ENCODE assay signal across 23 cellular contexts in the genomic region with DNA sequence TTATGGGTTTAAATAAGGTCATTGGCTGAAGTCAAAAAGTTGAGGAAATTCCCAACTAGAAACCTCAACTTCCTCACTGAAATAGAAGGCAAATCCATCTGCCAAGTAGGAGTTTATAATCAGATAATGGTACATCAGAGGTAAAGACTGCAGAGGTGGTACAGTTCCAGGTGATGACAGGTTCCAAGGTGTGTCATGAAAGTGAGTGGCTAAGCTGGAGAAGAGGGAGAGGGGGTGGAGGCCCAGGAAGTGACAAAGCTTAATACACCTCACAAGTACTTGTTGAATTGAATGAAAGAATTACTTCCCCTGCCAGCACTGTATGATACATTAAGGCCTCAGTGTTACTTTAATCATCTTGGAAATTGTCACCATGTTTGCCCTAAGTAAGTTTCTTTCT.
DNase-seq lines count a peak whose midpoint lies in the region; ATAC-seq, FAIRE-seq and TF ChIP-seq lines count a peak whose summit lies in the region.
"Had no signal": no experiment of that assay in that cellular context is flagged by ENCODE, and none has a peak within 500 bp of the region (broad histone marks: within the 10 kb centered on the region; RNA-seq: fewer than 3 reads in every experiment).

No MANE protein-coding gene starts in this region.

- H2BK5ac ChIP-seq in mesenchymal stem cell (ENCODE audit: low read depth, low read length, poor library complexity, severe bottlenecking), result no peak overlapping the region

- H4K8ac ChIP-seq in mesenchymal stem cell (ENCODE audit: low read length), result no peak overlapping the region

- peaks cover 6% of the 10 kb centered on the region for H3K9me3 ChIP-seq in mesenchymal stem cell (ENCODE audit: control insufficient read depth, low read length)
- H3K9me3 ChIP-seq: BE2C, gastroesophageal sphincter, upper lobe of right lung had no signal

- no peak overlapping the region for H2AFZ ChIP-seq in mesenchymal stem cell (ENCODE audit: low read depth, low read length)

- DNase-seq in stimulated activated CD4-positive, alpha-beta T cell treated with anti-CD3 and anti-CD28 coated beads, Interleukin-1b, Interleukin-23, amount 100 ng/mL, for 48 hours, result peak; percentile 40
- no peak for DNase-seq in stimulated activated CD4-positive, alpha-beta T cell treated with anti-CD3 and anti-CD28 coated beads, Interleukin-4, amount 100 ng/mL, for 1 hour
- no peak for DNase-seq in H54 (ENCODE audit: insufficient read length, low spot score)
- DNase-seq in UCSD-AML1 (lab: John Stamatoyannopoulos, UW; ENCODE audit: unreplicated experiment), result peak; percentile 7
- no peak for DNase-seq in mesenchymal stem cell
- no peak for DNase-seq in kidney glomerular epithelial cell (lab: John Stamatoyannopoulos, UW)
- DNase-seq: BE2C, dorsolateral prefrontal cortex, GF-D8, left cardiac atrium, NCI-H1436, posterior cingulate gyrus, T1000, upper lobe of right lung had no signal

- H2BK120ac ChIP-seq in mesenchymal stem cell (ENCODE audit: low read depth, low read length), result no peak overlapping the region

- H3K27me3 ChIP-seq in mesenchymal stem cell (ENCODE audit: control insufficient read depth in 1 of 2, insufficient read depth in 1 of 2, low read length in 2 of 2), result no peaks in the 10 kb centered on the region
- H3K27me3 ChIP-seq: BE2C, dorsolateral prefrontal cortex, gastroesophageal sphincter, upper lobe of right lung had no signal

- no peak overlapping the region for H3K4me2 ChIP-seq in mesenchymal stem cell (ENCODE audit: low read length, poor library complexity, severe bottlenecking)

- no peak overlapping the region for H3K14ac ChIP-seq in mesenchymal stem cell (ENCODE audit: low read length in 2 of 2)

- H2BK15ac ChIP-seq in mesenchymal stem cell (ENCODE audit: low read depth, poor library complexity, severe bottlenecking), result no peak overlapping the region

- H3K9ac ChIP-seq in mesenchymal stem cell (ENCODE audit: low read length), result no peak overlapping the region

- ATAC-seq in GM21515 (IDR thresholded peaks at IDR 0.05; ENCODE audit: unreplicated experiment), result no peak
- ATAC-seq: gastroesophageal sphincter; left cardiac atrium; natural killer cell treated with Interleukin-12 subunit alpha and Interleukin-12 subunit beta and Interleukin-15 and Interleukin-18, amount 100 ng/mL, for 72 hours; Panc1; upper lobe of right lung had no signal

- no peak overlapping the region for H3K18ac ChIP-seq in mesenchymal stem cell (ENCODE audit: low read depth in 1 of 2, low read length in 2 of 2)

- FAIRE-seq in H54 (lab: Jason Lieb, UNC), result peak; percentile 57
- FAIRE-seq: D721Med, GM19239, H1, HTR-8/SVneo had no signal

- H3K79me1 ChIP-seq in mesenchymal stem cell (replicated peaks; ENCODE audit: low read length, poor library complexity, severe bottlenecking), result no peaks in the 10 kb centered on the region

- H2BK12ac ChIP-seq in mesenchymal stem cell (ENCODE audit: low read length in 2 of 2), result no peak overlapping the region

- peak overlapping the region; percentile 61 for H4K91ac ChIP-seq in mesenchymal stem cell (ENCODE audit: low read length)

- no peaks in the 10 kb centered on the region for H3K4me1 ChIP-seq in mesenchymal stem cell (ENCODE audit: control insufficient read depth, insufficient read depth, low read depth, low read length)
- H3K4me1 ChIP-seq: BE2C, gastroesophageal sphincter had no signal

- no peak for TF ChIP-seq POLR2A in H54 (IDR thresholded peaks at IDR 0.05; ENCODE audit: low read depth, low read length)

- H3K4ac ChIP-seq in mesenchymal stem cell (ENCODE audit: low read depth in 1 of 2, low read length in 2 of 2), result no peak overlapping the region

- H2AK5ac ChIP-seq in mesenchymal stem cell (ENCODE audit: low read length, severe bottlenecking), result no peak overlapping the region

- H3K23ac ChIP-seq in mesenchymal stem cell (ENCODE audit: low read length in 2 of 2), result no peak overlapping the region

- H3K36me3 ChIP-seq in mesenchymal stem cell (ENCODE audit: control insufficient read depth in 1 of 2, insufficient read depth in 2 of 2, low read depth in 1 of 2, low read length in 2 of 2), result no peaks in the 10 kb centered on the region
- H3K36me3 ChIP-seq: BE2C, gastroesophageal sphincter, upper lobe of right lung had no signal

- no peak overlapping the region for H3K27ac ChIP-seq in mesenchymal stem cell (ENCODE audit: low read length, poor library complexity, severe bottlenecking)
- H3K27ac ChIP-seq: dorsolateral prefrontal cortex, gastroesophageal sphincter, SK-N-MC, upper lobe of right lung had no signal

- no peak overlapping the region for H3K4me3 ChIP-seq in mesenchymal stem cell (ENCODE audit: insufficient read depth in 1 of 2, low read depth in 1 of 2, low read length in 2 of 2)
- H3K4me3 ChIP-seq: dorsolateral prefrontal cortex, gastroesophageal sphincter, SK-N-MC, upper lobe of right lung had no signal

Comparison
In these comparisons a context has a peak if more than half of its experiments do, and no peak if none do; other contexts are left out.
1. DNase-seq: peak in stimulated activated CD4-positive, alpha-beta T cell treated with anti-CD3 and anti-CD28 coated beads, Interleukin-1b, Interleukin-23, amount 100 ng/mL, for 48 hours (single experiment) and UCSD-AML1 (single experiment); none in stimulated activated CD4-positive, alpha-beta T cell treated with anti-CD3 and anti-CD28 coated beads, Interleukin-4, amount 100 ng/mL, for 1 hour (single experiment), H54 (single experiment), mesenchymal stem cell (single experiment) and kidney glomerular epithelial cell (single experiment).